20 cellular contexts compared by ENCODE assay signal in the genomic region with DNA sequence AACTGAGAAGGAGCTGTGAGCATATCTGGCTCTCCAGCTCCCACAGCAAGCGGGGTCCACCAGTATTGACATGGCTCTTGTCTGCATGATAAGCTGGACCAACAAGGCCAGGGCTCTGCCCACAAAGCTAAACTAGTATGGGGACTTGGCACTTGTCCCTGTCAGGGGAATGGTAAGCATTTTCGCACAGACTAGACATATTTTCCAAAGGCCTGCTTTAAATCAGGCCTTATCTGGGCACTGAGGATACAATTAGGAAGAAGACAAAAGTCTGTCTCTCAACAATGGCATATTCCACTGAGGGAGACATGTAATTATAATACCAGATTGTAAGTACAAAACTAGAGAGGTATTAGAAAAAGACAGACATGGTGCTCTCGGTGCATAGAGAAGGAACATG. TPM values are rescaled to one million over a fixed set of nuclear protein-coding genes. Genes with fewer than 3 reads are reported as not detected.
"Had no signal": no experiment of that assay in that cellular context is flagged by ENCODE, and none has a peak within 500 bp of the region (broad histone marks: within the 10 kb centered on the region; RNA-seq: fewer than 3 reads in every experiment).

No MANE protein-coding gene starts in this region.

- H3K4me3 Mint-ChIP-seq: naive thymus-derived CD8-positive, alpha-beta T cell had no signal

- H3K9me3 ChIP-seq: esophagus squamous epithelium, suprapubic skin had no signal

- H3K27ac Mint-ChIP-seq: naive thymus-derived CD8-positive, alpha-beta T cell had no signal

- H3K4me3 ChIP-seq: esophagus squamous epithelium, left ventricle myocardium inferior, suprapubic skin had no signal

- ATAC-seq: naive thymus-derived CD8-positive, alpha-beta T cell had no signal

- H3K27me3 ChIP-seq: esophagus squamous epithelium, suprapubic skin had no signal

- H3K27ac ChIP-seq: esophagus squamous epithelium, left ventricle myocardium inferior, suprapubic skin, VCaP had no signal

- DNase-seq: aorta; cortex of kidney; effector CD4-positive, alpha-beta T cell; esophagus squamous epithelium; hypothalamus; left ventricle myocardium inferior; mesenchymal stem cell; naive thymus-derived CD8-positive, alpha-beta T cell; nucleus accumbens; posterior cingulate gyrus; retina; stimulated activated CD4-positive, alpha-beta T cell treated with anti-CD3 and anti-CD28 coated beads, Interleukin-2, amount 100 ng/mL, for 48 hours; stimulated activated naive CD4-positive, alpha-beta T cell; SW 1271; trophoblast cell had no signal

- H3K27me3 Mint-ChIP-seq: naive thymus-derived CD8-positive, alpha-beta T cell had no signal

- H3K36me3 ChIP-seq: esophagus squamous epithelium, left ventricle myocardium inferior, suprapubic skin had no signal

RNA-seq across cellular contexts. Expression of a gene that starts 32.1 kb away (rescaled TPM):
- total RNA-seq: esophagus squamous epithelium; left ventricle myocardium inferior; mucosa of gallbladder; naive thymus-derived CD8-positive, alpha-beta T cell; suprapubic skin had no signal
- polyA plus RNA-seq: aorta; naive thymus-derived CD8-positive, alpha-beta T cell had no signal

RNA-seq across cellular contexts. Expression of a gene that starts 45.2 kb away (rescaled TPM):
- total RNA-seq: aorta; esophagus squamous epithelium; fibroblast of villous mesenchyme; kidney epithelial cell; left ventricle myocardium inferior; mucosa of gallbladder; naive thymus-derived CD8-positive, alpha-beta T cell; suprapubic skin had no signal
- polyA plus RNA-seq: aorta; naive thymus-derived CD8-positive, alpha-beta T cell had no signal
